2 cellular contexts compared by ENCODE assay signal in the genomic region with DNA sequence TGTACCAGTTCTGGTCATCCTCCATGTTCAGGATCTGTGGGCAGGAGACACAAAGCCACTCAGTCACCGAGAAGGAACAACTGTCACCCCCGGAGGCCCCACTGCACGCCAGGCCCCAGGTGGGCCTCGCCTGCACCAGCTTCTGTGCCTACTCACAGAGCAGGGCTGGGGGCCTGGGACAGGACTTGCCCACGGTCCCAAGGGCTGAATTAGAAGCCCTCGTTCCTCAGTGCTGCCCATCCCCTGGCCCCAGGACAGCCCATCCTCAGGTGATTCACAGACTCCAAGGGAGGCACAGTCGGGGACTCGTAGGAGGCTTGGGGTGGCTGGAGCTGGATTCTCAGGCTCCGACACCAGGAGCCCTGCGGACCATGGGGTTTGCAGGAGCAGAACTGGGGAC. TPM values are rescaled to one million over a fixed set of nuclear protein-coding genes. Genes with fewer than 3 reads are reported as not detected.
"Had no signal": no experiment of that assay in that cellular context is flagged by ENCODE, and none has a peak within 500 bp of the region (broad histone marks: within the 10 kb centered on the region; RNA-seq: fewer than 3 reads in every experiment).

No MANE protein-coding gene starts in this region.

RNA-seq across cellular contexts. Expression of a gene that starts 4.9 kb away (rescaled TPM):
- total RNA-seq: NCI-H460, PC-3 had no signal
